Comparison of ENCODE assay signal across 1 cellular context in the genomic region with DNA sequence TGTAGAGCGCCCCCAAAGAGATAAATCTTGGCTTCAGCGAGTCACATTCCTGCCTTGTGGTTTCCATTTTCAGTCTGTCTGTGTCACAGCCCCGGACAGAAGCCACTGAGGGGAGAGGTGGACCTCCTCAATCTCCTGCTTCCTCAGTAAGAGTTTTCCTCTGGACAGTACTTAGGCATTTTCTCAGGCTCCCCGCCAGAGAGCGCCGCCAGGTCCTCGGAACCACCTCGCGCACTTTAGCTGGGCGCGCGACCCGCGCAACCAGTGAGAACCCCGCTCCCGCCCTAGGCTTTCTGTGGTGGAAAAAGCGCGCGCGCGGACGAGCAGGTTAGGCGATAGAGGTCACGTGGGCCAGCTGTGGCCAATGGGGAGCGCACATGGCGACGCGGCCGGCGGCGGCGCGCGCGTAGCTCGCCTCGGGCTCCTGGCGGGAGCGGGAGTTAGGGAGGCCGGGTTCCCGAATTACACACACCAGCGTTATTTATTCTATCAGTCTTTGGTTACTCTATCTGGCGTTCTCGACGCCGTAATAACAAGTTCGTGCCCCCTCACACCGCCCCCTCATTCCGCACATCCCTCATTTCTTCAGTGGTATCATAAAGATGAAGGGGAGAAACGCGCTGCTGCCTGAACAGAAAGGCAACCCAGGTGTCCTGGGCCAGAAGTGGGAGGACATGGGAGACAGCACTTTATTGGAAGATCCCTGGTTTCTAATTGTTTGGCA.
TF ChIP-seq lines count a peak whose summit lies in the region.

No MANE protein-coding gene starts in this region.

TF ChIP-seq in K562, 482 proteins besides CTCF, POLR2A, EP300 and RAD21 (continued from another document):
- TF ChIP-seq ATF1 (CRISPR knock-in tag; IDR thresholded peaks at IDR 0.05) (no peak), ATF1 (tag; IDR thresholded peaks at IDR 0.05) (peak; percentile 90), MIER1 (IDR thresholded peaks at IDR 0.05; ENCODE audit: low read depth) (no peak), ASH1L (IDR thresholded peaks at IDR 0.05; ENCODE audit: borderline replicate concordance, low read depth, partially characterized antibody) (peak; percentile 60), TCF7L2 (IDR thresholded peaks at IDR 0.05; ENCODE audit: low read depth, low read length) (no peak), GATAD2B (IDR thresholded peaks at IDR 0.05; ENCODE audit: borderline replicate concordance) (peak; percentile 21; the same call in 1 of the 2 replicates), SMAD3 (CRISPR knock-in tag; conservative IDR thresholded peaks at IDR 0.05) (peak; percentile 44; the same call in 1 of the 2 replicates), FOXJ2 (tag; IDR thresholded peaks at IDR 0.05) (peak; percentile 14; the same call in 1 of the 2 replicates), BCL6 (CRISPR knock-in tag; IDR thresholded peaks at IDR 0.05) (no peak), POLR2H (tag; IDR thresholded peaks at IDR 0.05; ENCODE audit: low read depth) (peak; percentile 84), NFE2 (IDR thresholded peaks at IDR 0.05; ENCODE audit: low read depth) (0 out of 2 replicates have a peak, but pooled peaks have one; percentile 26), ELK3 (CRISPR knock-in tag; IDR thresholded peaks at IDR 0.05) (no peak), TEAD4 (IDR thresholded peaks at IDR 0.05; ENCODE audit: low read length) (peak; percentile 52; the same call in 1 of the 2 replicates), TEAD4 (CRISPR knock-in tag; IDR thresholded peaks at IDR 0.05; ENCODE audit: borderline replicate concordance) (no peak), ZBTB17 (CRISPR knock-in tag; IDR thresholded peaks at IDR 0.05) (0 out of 2 replicates have a peak, but pooled peaks have one; percentile 37), ZNF324 (CRISPR knock-in tag; IDR thresholded peaks at IDR 0.05) (peak; percentile 39; the same call in 1 of the 2 replicates), ZNF41 (CRISPR knock-in tag; conservative IDR thresholded peaks at IDR 0.05) (no peak), PML (IDR thresholded peaks at IDR 0.05; ENCODE audit: low read length) (peak; percentile 70; the same call in 1 of the 2 replicates), FOS (IDR thresholded peaks at IDR 0.05; ENCODE audit: extremely low read depth, insufficient read length) (peak; percentile 79), SAFB (IDR thresholded peaks at IDR 0.05; ENCODE audit: borderline replicate concordance, low read depth, low read length) (peak; percentile 50; the same call in 1 of the 2 replicates), HNRNPLL (IDR thresholded peaks at IDR 0.05; ENCODE audit: low read depth, low read length, poor library complexity, severe bottlenecking) (peak; percentile 92), ZBTB1 (CRISPR knock-in tag; IDR thresholded peaks at IDR 0.05; ENCODE audit: borderline replicate concordance, low read depth) (no peak; the same call in 1 of the 2 replicates), SMC3 (conservative IDR thresholded peaks at IDR 0.05; ENCODE audit: insufficient read depth, low read depth, low read length) (peak; percentile 93), E2F3 (CRISPR knock-in tag; IDR thresholded peaks at IDR 0.05) (peak; percentile 94), ZNF282 (CRISPR knock-in tag; IDR thresholded peaks at IDR 0.05) (no peak), TAL1 (IDR thresholded peaks at IDR 0.05) (no peak), CBX5 (IDR thresholded peaks at IDR 0.05; ENCODE audit: borderline replicate concordance, low read depth) (no peak)
- TF ChIP-seq, protein P1, sequence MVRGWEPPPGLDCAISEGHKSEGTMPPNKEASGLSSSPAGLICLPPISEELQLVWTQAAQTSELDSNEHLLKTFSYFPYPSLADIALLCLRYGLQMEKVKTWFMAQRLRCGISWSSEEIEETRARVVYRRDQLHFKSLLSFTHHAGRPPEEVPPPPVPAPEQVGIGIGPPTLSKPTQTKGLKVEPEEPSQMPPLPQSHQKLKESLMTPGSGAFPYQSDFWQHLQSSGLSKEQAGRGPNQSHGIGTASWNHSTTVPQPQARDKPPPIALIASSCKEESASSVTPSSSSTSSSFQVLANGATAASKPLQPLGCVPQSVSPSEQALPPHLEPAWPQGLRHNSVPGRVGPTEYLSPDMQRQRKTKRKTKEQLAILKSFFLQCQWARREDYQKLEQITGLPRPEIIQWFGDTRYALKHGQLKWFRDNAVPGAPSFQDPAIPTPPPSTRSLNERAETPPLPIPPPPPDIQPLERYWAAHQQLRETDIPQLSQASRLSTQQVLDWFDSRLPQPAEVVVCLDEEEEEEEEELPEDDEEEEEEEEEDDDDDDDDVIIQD (CRISPR knock-in tag; IDR thresholded peaks at IDR 0.05): no peak
- TF ChIP-seq, protein P2, sequence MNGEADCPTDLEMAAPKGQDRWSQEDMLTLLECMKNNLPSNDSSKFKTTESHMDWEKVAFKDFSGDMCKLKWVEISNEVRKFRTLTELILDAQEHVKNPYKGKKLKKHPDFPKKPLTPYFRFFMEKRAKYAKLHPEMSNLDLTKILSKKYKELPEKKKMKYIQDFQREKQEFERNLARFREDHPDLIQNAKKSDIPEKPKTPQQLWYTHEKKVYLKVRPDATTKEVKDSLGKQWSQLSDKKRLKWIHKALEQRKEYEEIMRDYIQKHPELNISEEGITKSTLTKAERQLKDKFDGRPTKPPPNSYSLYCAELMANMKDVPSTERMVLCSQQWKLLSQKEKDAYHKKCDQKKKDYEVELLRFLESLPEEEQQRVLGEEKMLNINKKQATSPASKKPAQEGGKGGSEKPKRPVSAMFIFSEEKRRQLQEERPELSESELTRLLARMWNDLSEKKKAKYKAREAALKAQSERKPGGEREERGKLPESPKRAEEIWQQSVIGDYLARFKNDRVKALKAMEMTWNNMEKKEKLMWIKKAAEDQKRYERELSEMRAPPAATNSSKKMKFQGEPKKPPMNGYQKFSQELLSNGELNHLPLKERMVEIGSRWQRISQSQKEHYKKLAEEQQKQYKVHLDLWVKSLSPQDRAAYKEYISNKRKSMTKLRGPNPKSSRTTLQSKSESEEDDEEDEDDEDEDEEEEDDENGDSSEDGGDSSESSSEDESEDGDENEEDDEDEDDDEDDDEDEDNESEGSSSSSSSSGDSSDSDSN (IDR thresholded peaks at IDR 0.05; ENCODE audit: borderline replicate concordance in 1 of 2, low read depth in 2 of 2, low read length in 2 of 2): 0 out of 4 replicates have a peak, but pooled peaks have one; percentile 21 to 52
